1 cellular context compared by ENCODE assay signal in the genomic region with DNA sequence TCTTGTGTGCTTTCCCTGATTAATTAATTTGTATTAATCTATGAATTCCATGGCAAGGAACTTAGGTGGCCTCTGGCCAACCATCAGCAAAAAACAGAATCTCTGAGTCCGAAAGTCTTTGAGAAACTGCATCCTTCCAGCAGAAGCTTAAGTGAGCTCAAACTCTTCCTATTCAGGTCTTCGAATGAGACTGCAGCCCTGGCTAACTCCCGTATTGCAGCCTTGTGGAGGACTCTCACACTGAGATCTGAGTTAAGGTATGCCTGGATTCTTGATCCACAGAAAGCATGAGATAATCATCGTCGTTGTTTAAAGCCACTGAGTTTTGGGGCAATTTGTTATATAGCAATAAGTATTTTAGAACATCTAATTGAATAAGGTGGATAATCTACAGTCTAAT.
TF ChIP-seq lines count a peak whose summit lies in the region.

No MANE protein-coding gene starts in this region.

TF ChIP-seq in H1, 55 proteins besides CTCF, POLR2A, EP300 and RAD21:
- TF ChIP-seq, protein P1, sequence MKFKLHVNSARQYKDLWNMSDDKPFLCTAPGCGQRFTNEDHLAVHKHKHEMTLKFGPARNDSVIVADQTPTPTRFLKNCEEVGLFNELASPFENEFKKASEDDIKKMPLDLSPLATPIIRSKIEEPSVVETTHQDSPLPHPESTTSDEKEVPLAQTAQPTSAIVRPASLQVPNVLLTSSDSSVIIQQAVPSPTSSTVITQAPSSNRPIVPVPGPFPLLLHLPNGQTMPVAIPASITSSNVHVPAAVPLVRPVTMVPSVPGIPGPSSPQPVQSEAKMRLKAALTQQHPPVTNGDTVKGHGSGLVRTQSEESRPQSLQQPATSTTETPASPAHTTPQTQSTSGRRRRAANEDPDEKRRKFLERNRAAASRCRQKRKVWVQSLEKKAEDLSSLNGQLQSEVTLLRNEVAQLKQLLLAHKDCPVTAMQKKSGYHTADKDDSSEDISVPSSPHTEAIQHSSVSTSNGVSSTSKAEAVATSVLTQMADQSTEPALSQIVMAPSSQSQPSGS (IDR thresholded peaks at IDR 0.05; ENCODE audit: low read length) = no peak
- TF ChIP-seq CTBP2 (IDR thresholded peaks at IDR 0.05; ENCODE audit: borderline replicate concordance, insufficient read depth, insufficient read length, low read length) (no peak), HDAC6 (IDR thresholded peaks at IDR 0.05; ENCODE audit: low read depth, low read length) (no peak), SP1 (IDR thresholded peaks at IDR 0.05; ENCODE audit: low read depth, low read length) (no peak), RFX5 (IDR thresholded peaks at IDR 0.05; ENCODE audit: borderline replicate concordance, low read depth, low read length) (no peak), RXRA (IDR thresholded peaks at IDR 0.05; ENCODE audit: insufficient read depth, low read depth, low read length) (no peak), RNF2 (IDR thresholded peaks at IDR 0.05; ENCODE audit: borderline replicate concordance, low read depth, low read length, missing control alignments, poor library complexity, severe bottlenecking) (no peak), SP2 (IDR thresholded peaks at IDR 0.05; ENCODE audit: low read length) (no peak), SUZ12 (IDR thresholded peaks at IDR 0.05; ENCODE audit: low read length) (no peak), TAF7 (optimal IDR thresholded peaks at IDR 0.05; ENCODE audit: borderline replicate concordance, low read depth, low read length) (no peak), TAF1 (IDR thresholded peaks at IDR 0.05; ENCODE audit: low read depth, low read length) (no peak), JUND (IDR thresholded peaks at IDR 0.05; ENCODE audit: low read length) (no peak)
- TF ChIP-seq, protein P2, sequence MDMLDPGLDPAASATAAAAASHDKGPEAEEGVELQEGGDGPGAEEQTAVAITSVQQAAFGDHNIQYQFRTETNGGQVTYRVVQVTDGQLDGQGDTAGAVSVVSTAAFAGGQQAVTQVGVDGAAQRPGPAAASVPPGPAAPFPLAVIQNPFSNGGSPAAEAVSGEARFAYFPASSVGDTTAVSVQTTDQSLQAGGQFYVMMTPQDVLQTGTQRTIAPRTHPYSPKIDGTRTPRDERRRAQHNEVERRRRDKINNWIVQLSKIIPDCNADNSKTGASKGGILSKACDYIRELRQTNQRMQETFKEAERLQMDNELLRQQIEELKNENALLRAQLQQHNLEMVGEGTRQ (IDR thresholded peaks at IDR 0.05; ENCODE audit: low read length) = no peak
- TF ChIP-seq, protein P3, sequence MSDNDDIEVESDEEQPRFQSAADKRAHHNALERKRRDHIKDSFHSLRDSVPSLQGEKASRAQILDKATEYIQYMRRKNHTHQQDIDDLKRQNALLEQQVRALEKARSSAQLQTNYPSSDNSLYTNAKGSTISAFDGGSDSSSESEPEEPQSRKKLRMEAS (IDR thresholded peaks at IDR 0.05) = no peak
